In genomic region chr2:135984199-135985017, GRCh38 we compare ENCODE assay signal across 8 cellular contexts. TPM values are rescaled to one million over a fixed set of nuclear protein-coding genes. Genes with fewer than 3 reads are reported as not detected.
DNase-seq lines count a peak whose midpoint lies in the region; ATAC-seq and TF ChIP-seq lines count a peak whose summit lies in the region.

No MANE protein-coding gene starts in this region.

- intact Hi-C loops in esophagus squamous epithelium (cut with DNase I): no loop called here

- H3K27me3 ChIP-seq in RWPE2 (ENCODE audit: insufficient read depth, poor library complexity, severe bottlenecking) (no peaks in the 10 kb centered on the region), esophagus squamous epithelium (no peaks in the 10 kb centered on the region)

- H3K9me3 ChIP-seq in RWPE2 (ENCODE audit: severe bottlenecking) (no peaks in the 10 kb centered on the region), esophagus squamous epithelium (no peaks in the 10 kb centered on the region)

- 5 to 7% methylated on average over 6 of the region's 6 CpGs for WGBS in esophagus squamous epithelium, 2 donors

- peaks cover 41% of the 10 kb centered on the region for H3K36me3 ChIP-seq in RWPE2 (ENCODE audit: low read depth)
- peaks cover 0 to 38% (median 0%) of the 10 kb centered on the region in 3 donors for H3K36me3 ChIP-seq in esophagus squamous epithelium

- no peak for TF ChIP-seq POLR2A in esophagus squamous epithelium (IDR thresholded peaks at IDR 0.05)

- H3K4me1 ChIP-seq in RWPE2 (ENCODE audit: insufficient read depth, poor library complexity, severe bottlenecking) (peaks cover 10% of the 10 kb centered on the region), esophagus squamous epithelium (peaks cover 0 to 41% (median 18%) of the 10 kb centered on the region in 3 donors)

- H3K27ac ChIP-seq in RWPE2 (ENCODE audit: poor library complexity, severe bottlenecking) (peak overlapping the region; percentile 81), esophagus squamous epithelium (peak overlapping the region; percentile 96 to 99 (median 98))

- no peak for TF ChIP-seq CTCF in RWPE2 (IDR thresholded peaks at IDR 0.05; ENCODE audit: poor library complexity, severe bottlenecking)
- TF ChIP-seq CTCF in esophagus squamous epithelium (IDR thresholded peaks at IDR 0.05): no peak
- TF ChIP-seq CTCF in retinal pigment epithelial cell (conservative IDR thresholded peaks at IDR 0.05; ENCODE audit: low read depth, low read length): no peak

- DNase-seq in NCI-H748 treated with DMSO at 0.1 percent for 48 hours (lab: John Stamatoyannopoulos, UW): peak; percentile 86
- no peak for DNase-seq in NCI-H748 (lab: John Stamatoyannopoulos, UW; ENCODE audit: unreplicated experiment)
- no peak for DNase-seq in RWPE2 (ENCODE audit: low spot score)
- no peak for DNase-seq in esophagus squamous epithelium (lab: John Stamatoyannopoulos, UW)
- no peak for DNase-seq in retinal pigment epithelial cell (ENCODE audit: low read depth)
- DNase-seq in T1000 (lab: John Stamatoyannopoulos, UW): no peak
- DNase-seq in central memory CD4-positive, alpha-beta T cell: no peak

- ATAC-seq in HG02798 (IDR thresholded peaks at IDR 0.05; ENCODE audit: poor library complexity, unreplicated experiment): peak; percentile 32
- ATAC-seq in RWPE2 (ENCODE audit: low read depth): no peak; the same call in 2 of the 3 replicates

- H3K4me3 ChIP-seq in RWPE2 (ENCODE audit: severe bottlenecking) (peak overlapping the region; percentile 97), esophagus squamous epithelium (peak overlapping the region; percentile 79 to 99 (median 81)), retinal pigment epithelial cell (ENCODE audit: low read length) (peak overlapping the region; percentile 90)

RNA-seq across cellular contexts. Expression of gene DARS1, which starts 1.0 kb away (rescaled TPM):
- 100 to 1,000 TPM in 1 of 4 donors, 10 to 100 TPM in 3; 38.4 to 104 (median 84.3) TPM for total RNA-seq in esophagus squamous epithelium
